22 cellular contexts compared by ENCODE assay signal in the genomic region with DNA sequence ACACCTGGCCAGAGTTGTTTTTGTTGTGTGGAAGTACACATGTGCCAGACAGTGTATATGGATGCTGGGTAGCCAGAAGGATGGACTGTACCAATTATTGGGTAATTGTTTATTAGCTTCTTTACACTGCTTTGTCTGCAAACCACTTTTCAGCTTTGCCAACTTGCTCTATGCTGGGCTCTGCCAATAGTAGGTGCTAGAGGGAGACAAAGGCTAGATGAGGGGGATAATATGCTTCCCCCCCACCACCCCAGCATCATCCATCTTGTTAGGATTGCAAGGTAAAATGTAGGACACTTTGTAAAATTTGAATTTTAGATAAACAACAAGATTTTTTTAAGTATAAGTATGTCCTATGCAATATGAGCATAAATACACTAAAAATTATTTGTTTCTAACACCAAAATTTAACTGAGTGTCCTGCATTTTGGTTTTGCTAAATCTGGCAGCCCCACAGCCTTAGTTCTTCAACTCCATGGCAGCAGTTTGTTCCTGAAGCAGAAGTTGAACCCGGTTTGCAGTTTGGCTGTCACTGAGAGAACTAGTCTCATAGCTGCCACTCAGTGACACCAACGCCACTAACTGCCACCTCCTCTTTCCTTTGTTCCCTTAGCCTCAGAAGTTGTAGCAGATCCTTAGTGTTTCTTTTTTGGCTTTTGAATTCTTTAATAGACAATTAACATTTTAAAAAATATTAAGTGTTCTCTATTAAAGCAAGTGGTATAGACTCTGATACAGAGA.
DNase-seq lines count a peak whose midpoint lies in the region; FAIRE-seq and TF ChIP-seq lines count a peak whose summit lies in the region.
"Had no signal": no experiment of that assay in that cellular context is flagged by ENCODE, and none has a peak within 500 bp of the region (broad histone marks: within the 10 kb centered on the region; RNA-seq: fewer than 3 reads in every experiment).

No MANE protein-coding gene starts in this region.

- no peak overlapping the region for H2BK20ac ChIP-seq in H1 (ENCODE audit: low read length)

- intact Hi-C loops in Caco-2 (cut with micrococcal nuclease; ENCODE audit: unreplicated experiment) = no loop called here

- peak in 1 of 2 experiments; percentile 25; a peak in 1 of 4 replicates for TF ChIP-seq RAD21 in H1 (IDR thresholded peaks at IDR 0.05 in 1 of 2, conservative IDR thresholded peaks at IDR 0.05 in 1 of 2; ENCODE audit: low read depth in 2 of 2, low read length in 2 of 2)

- 85% methylated on average over 2 of the region's 2 CpGs; no CpG with 5 or more reads in 1 of the 2 experiments for WGBS in H1 (ENCODE audit: extremely low coverage in 1 of 2, insufficient coverage in 1 of 2, insufficient read length in 1 of 2, insufficient replicate concordance in 2 of 2, low coverage in 1 of 2, low lambda C conversion rate in 2 of 2, missing lambda C conversion rate in 1 of 2), 2 experiments

- H3K4ac ChIP-seq in H1 (replicated peaks; ENCODE audit: insufficient read length, low read depth, low read length) = no peak overlapping the region

- peaks cover 2% of the 10 kb centered on the region for H3K36me3 Mint-ChIP-seq in osteocyte (ENCODE audit: unreplicated experiment)
- no peaks in the 10 kb centered on the region for H3K36me3 Mint-ChIP-seq in Caco-2 (ENCODE audit: insufficient read depth, unreplicated experiment)
- H3K36me3 Mint-ChIP-seq: naive B cell; stimulated activated naive B cell treated with anti-CD40 and anti-IgM and Interleukin-4, amounts not matched to agents 10 μg/mL and 1 μg/mL and 100 μg/mL, for 72 hours had no signal

- H3K27ac Mint-ChIP-seq in osteocyte (ENCODE audit: unreplicated experiment) (no peak overlapping the region), Caco-2 (ENCODE audit: unreplicated experiment) (no peak overlapping the region)
- H3K27ac Mint-ChIP-seq: CD4-positive, alpha-beta T cell; progenitor cell of endocrine pancreas; stimulated activated naive B cell treated with anti-CD40 and anti-IgM and Interleukin-4, amounts not matched to agents 10 μg/mL and 1 μg/mL and 100 μg/mL, for 72 hours; T-helper 1 cell treated with Interleukin-12 subunit alpha and Interleukin-12 subunit beta and Interleukin-4 antibody, amounts not matched to agents 30 μg/mL and 1 μg/mL, for 36 hours had no signal

- H3K27me3 Mint-ChIP-seq in osteocyte (ENCODE audit: unreplicated experiment) (no peaks in the 10 kb centered on the region), Caco-2 (ENCODE audit: insufficient read depth, unreplicated experiment) (no peaks in the 10 kb centered on the region)
- H3K27me3 Mint-ChIP-seq: CD4-positive, alpha-beta T cell; naive B cell; progenitor cell of endocrine pancreas had no signal

- H3K79me2 ChIP-seq in MM.1S (ENCODE audit: low read length) (no peaks in the 10 kb centered on the region), H1 (ENCODE audit: control insufficient read depth in 1 of 2, insufficient read depth in 2 of 2, low read length in 2 of 2) (no peaks in the 10 kb centered on the region)

- no peak overlapping the region for H3K23ac ChIP-seq in H1 (ENCODE audit: insufficient read length)

- no peak overlapping the region for H2BK120ac ChIP-seq in H1 (replicated peaks; ENCODE audit: low read depth, low read length)

- H3K27me3 ChIP-seq in MM.1S (replicated peaks; ENCODE audit: insufficient read depth, low read length) (no peaks in the 10 kb centered on the region), H1 (replicated peaks in 1 of 4; ENCODE audit: control insufficient read depth in 3 of 4, extremely low read depth in 1 of 4, insufficient read depth in 3 of 4, low read length in 3 of 4) (no peaks in the 10 kb centered on the region), Caco-2 (replicated peaks; ENCODE audit: control insufficient read depth, insufficient read depth, low read length) (no peaks in the 10 kb centered on the region)

- TF ChIP-seq CTCF in MM.1S (IDR thresholded peaks at IDR 0.05; ENCODE audit: low read length) (peak; percentile 31), H1 (IDR thresholded peaks at IDR 0.05; ENCODE audit: control extremely low read depth in 1 of 3, insufficient read depth in 1 of 3, low read depth in 1 of 3, low read length in 3 of 3) (peak in 2 of 3 experiments; percentile 27 to 48; a peak in 2 of 4 replicates), retinal pigment epithelial cell (conservative IDR thresholded peaks at IDR 0.05; ENCODE audit: low read depth, low read length) (peak; percentile 24), osteocyte (IDR thresholded peaks at IDR 0.05) (no peak), Caco-2 (IDR thresholded peaks at IDR 0.05; ENCODE audit: insufficient read depth in 1 of 2, low read depth in 1 of 2, low read length in 1 of 2, severe bottlenecking in 1 of 2, unreplicated experiment in 1 of 2) (no peak)

- H3K36me3 ChIP-seq in MM.1S (replicated peaks; ENCODE audit: insufficient read depth, low read length) = no peaks in the 10 kb centered on the region
- H3K36me3 ChIP-seq in H1 (ENCODE audit: control insufficient read depth in 2 of 4, insufficient read depth in 4 of 4, low read length in 3 of 4) = no peaks in the 10 kb centered on the region
- no peaks in the 10 kb centered on the region for H3K36me3 ChIP-seq in Caco-2 (ENCODE audit: control insufficient read depth, insufficient read depth, low read length)

- DNase-seq in NCI-H82 (lab: John Stamatoyannopoulos, UW) (peak; percentile 3), NCI-H82 treated with DMSO at 0.1 percent for 48 hours (lab: John Stamatoyannopoulos, UW; ENCODE audit: unreplicated experiment) (no peak), MM.1S (no peak), H1 (ENCODE audit: low read depth in 1 of 2, low spot score in 2 of 2) (no peak), retinal pigment epithelial cell (ENCODE audit: low read depth) (no peak), NCI-H345 treated with DMSO at 0.1 percent for 48 hours (lab: John Stamatoyannopoulos, UW; ENCODE audit: unreplicated experiment) (no peak), osteocyte (ENCODE audit: extremely low spot score, unreplicated experiment) (no peak), Caco-2 (no peak)
- DNase-seq: activated CD4-positive, CD25-positive, alpha-beta regulatory T cell; activated CD8-positive, alpha-beta memory T cell treated with anti-CD3 and anti-CD28 coated beads for 24 hours; CD4-positive, alpha-beta T cell; cerebellar nuclear complex; HCEC 1CT; naive B cell; NCI-H1092 treated with DMSO at 0.1 percent for 48 hours; NCI-H748 treated with DMSO at 0.1 percent for 48 hours; stimulated activated CD4-positive, alpha-beta T cell treated with anti-CD3 and anti-CD28 coated beads, Interleukin-12 subunit alpha, Interleukin-12 subunit beta, amount 100 ng/mL, for 4 hours; stimulated activated naive B cell treated with anti-CD40 and anti-IgM and Interleukin-4, amounts not matched to agents 10 μg/mL and 1 μg/mL and 100 μg/mL, for 72 hours; trophoblast cell had no signal

- H4K5ac ChIP-seq in H1 (ENCODE audit: insufficient read length, low read depth, low read length) = no peak overlapping the region

- no peak overlapping the region for H2BK5ac ChIP-seq in H1 (ENCODE audit: low read depth, low read length)

- CTCF ChIA-PET in H1 (lab: Charles Lee; ENCODE audit: partially characterized antibody) (interaction anchor here (0.6 to 10.5 kb wide), 22 partner anchors 10 to 467 kb away, joined by 3 to 60 read pairs (median 4); a partner anchor contains a TSS), Caco-2 (lab: Charles Lee) (interaction anchor here (0.7 to 2.4 kb wide), 6 partner anchors 31 to 155 kb away, joined by 3 to 9 read pairs (median 4); no protein-coding TSS in a partner anchor)

- H3K9ac ChIP-seq in MM.1S (ENCODE audit: low read length) = no peak overlapping the region
- no peak overlapping the region for H3K9ac ChIP-seq in H1 (replicated peaks in 1 of 4; ENCODE audit: extremely low read depth in 1 of 4, low read depth in 3 of 4, low read length in 3 of 4)

- H4K91ac ChIP-seq in H1 (replicated peaks; ENCODE audit: insufficient read length, low read length) = no peak overlapping the region

- H3K4me1 Mint-ChIP-seq in osteocyte (ENCODE audit: unreplicated experiment) (peaks cover 25% of the 10 kb centered on the region), Caco-2 (ENCODE audit: low read depth, unreplicated experiment) (peaks cover 24% of the 10 kb centered on the region)

- H4K20me1 ChIP-seq in MM.1S (ENCODE audit: insufficient read depth, low read length) (no peaks in the 10 kb centered on the region), H1 (replicated peaks in 1 of 2; ENCODE audit: control insufficient read depth in 1 of 2, insufficient read depth in 2 of 2, low read length in 2 of 2) (peaks cover 0 to 3% of the 10 kb centered on the region in 2 experiments)

- no peak overlapping the region for H2BK12ac ChIP-seq in H1 (ENCODE audit: low read depth, low read length)

- no peaks in the 10 kb centered on the region; the same call in 1 of the 2 replicates for H3K23me2 ChIP-seq in H1 (ENCODE audit: low read depth, low read length)

- H3K4me1 ChIP-seq in MM.1S (ENCODE audit: low read length) (peaks cover 10% of the 10 kb centered on the region; the same call in 1 of the 2 replicates), H1 (replicated peaks in 1 of 4; ENCODE audit: control insufficient read depth in 3 of 4, insufficient read depth in 4 of 4, low read length in 3 of 4) (peaks cover 0 to 4% (median 0%) of the 10 kb centered on the region in 4 experiments; a peak in 1 of 7 replicates), Caco-2 (peaks cover 16% of the 10 kb centered on the region)

- no peak for FAIRE-seq in H1 (lab: Jason Lieb, UNC)
- FAIRE-seq: A549 had no signal

- H2AK5ac ChIP-seq in H1 (ENCODE audit: low read depth, low read length) = no peak overlapping the region

- no peaks in the 10 kb centered on the region for H3K79me1 ChIP-seq in H1 (ENCODE audit: low read depth, low read length)

- no peak for TF ChIP-seq POLR2A in H1 (IDR thresholded peaks at IDR 0.05; ENCODE audit: control extremely low read depth in 1 of 2, low read depth in 2 of 2, low read length in 2 of 2)

- H3K4me3 ChIP-seq in MM.1S (ENCODE audit: low read length) (no peak overlapping the region), H1 (ENCODE audit: extremely low read depth in 1 of 4, insufficient read depth in 2 of 4, low read depth in 3 of 4, low read length in 4 of 4) (no peak overlapping the region), retinal pigment epithelial cell (ENCODE audit: low read length) (no peak overlapping the region), Caco-2 (ENCODE audit: low read depth, low read length) (no peak overlapping the region)
- H3K4me3 ChIP-seq: A549 had no signal

- peak overlapping the region; percentile 23; the same call in 1 of the 2 replicates for H3K4me2 ChIP-seq in MM.1S (ENCODE audit: low read depth, low read length)
- H3K4me2 ChIP-seq in H1 (ENCODE audit: insufficient read depth in 1 of 2, low read depth in 2 of 2, low read length in 2 of 2) = no peak overlapping the region
- H3K4me2 ChIP-seq: A549 had no signal

- no peak overlapping the region for H2BK15ac ChIP-seq in H1 (ENCODE audit: low read length)

- no peak overlapping the region for H3K4me3 Mint-ChIP-seq in osteocyte (ENCODE audit: unreplicated experiment)
- H3K4me3 Mint-ChIP-seq in Caco-2 (ENCODE audit: unreplicated experiment) = no peak overlapping the region
- H3K4me3 Mint-ChIP-seq: CD4-positive, alpha-beta T cell; naive B cell; stimulated activated naive B cell treated with anti-CD40 and anti-IgM and Interleukin-4, amounts not matched to agents 10 μg/mL and 1 μg/mL and 100 μg/mL, for 72 hours; T-helper 1 cell treated with Interleukin-12 subunit alpha and Interleukin-12 subunit beta and Interleukin-4 antibody, amounts not matched to agents 30 μg/mL and 1 μg/mL, for 36 hours had no signal

- H3K27ac ChIP-seq in MM.1S (ENCODE audit: low read length) = no peak overlapping the region
- H3K27ac ChIP-seq in H1 (ENCODE audit: low read depth, low read length) = no peak overlapping the region
- H3K27ac ChIP-seq: A549 had no signal

- H3K18ac ChIP-seq in H1 (ENCODE audit: extremely low read depth, low read length) = no peak overlapping the region

- no peak overlapping the region for H2AFZ ChIP-seq in MM.1S (ENCODE audit: low read length)
- no peak overlapping the region for H2AFZ ChIP-seq in H1 (ENCODE audit: low read length)

- BruUV-seq in Caco-2 (replicated peaks; lab: Mats Ljungman, UMichigan) = no TSS peak

- POLR2A ChIA-PET in H1 (lab: Charles Lee; ENCODE audit: partially characterized antibody) (no interaction called here), Caco-2 (lab: Charles Lee) (interaction anchor here (0.5 kb wide), 1 partner anchor 130 kb away, joined by 3 read pairs; no protein-coding TSS in a partner anchor)

- H3F3A ChIP-seq in MM.1S (ENCODE audit: insufficient read depth, low read length) = no peaks in the 10 kb centered on the region

- no peak for TF ChIP-seq EP300 in H1 (IDR thresholded peaks at IDR 0.05; ENCODE audit: borderline replicate concordance in 1 of 2, low read depth in 2 of 2, low read length in 2 of 2)

- no peaks in the 10 kb centered on the region for H3K9me2 ChIP-seq in MM.1S (replicated peaks; ENCODE audit: insufficient read depth, low read length)

- H4K8ac ChIP-seq in H1 (ENCODE audit: extremely low read depth, insufficient read depth, low read length) = no peak overlapping the region

- no peaks in the 10 kb centered on the region for H3K9me3 Mint-ChIP-seq in osteocyte (ENCODE audit: unreplicated experiment)
- H3K9me3 Mint-ChIP-seq in Caco-2 (ENCODE audit: unreplicated experiment) = no peaks in the 10 kb centered on the region
- H3K9me3 Mint-ChIP-seq: CD4-positive, alpha-beta T cell; naive B cell; stimulated activated naive B cell treated with anti-CD40 and anti-IgM and Interleukin-4, amounts not matched to agents 10 μg/mL and 1 μg/mL and 100 μg/mL, for 72 hours; T-helper 1 cell treated with Interleukin-12 subunit alpha and Interleukin-12 subunit beta and Interleukin-4 antibody, amounts not matched to agents 30 μg/mL and 1 μg/mL, for 36 hours had no signal

- no peak overlapping the region for H3K56ac ChIP-seq in H1 (replicated peaks; ENCODE audit: insufficient read length, low read depth, low read length)

- no peak overlapping the region for H3K14ac ChIP-seq in H1 (ENCODE audit: insufficient read length)

- no peaks in the 10 kb centered on the region for H3K9me3 ChIP-seq in MM.1S (replicated peaks; ENCODE audit: insufficient read depth, low read length)
- no peaks in the 10 kb centered on the region for H3K9me3 ChIP-seq in H1 (ENCODE audit: insufficient read depth in 2 of 2, low read depth in 1 of 2, low read length in 1 of 2)
- no peaks in the 10 kb centered on the region for H3K9me3 ChIP-seq in Caco-2
- H3K9me3 ChIP-seq: A549 had no signal

Comparison
In these comparisons a context has a peak if more than half of its experiments do, and no peak if none do; other contexts are left out.
1. CTCF ChIP-seq: peak in MM.1S (single experiment), H1 (2 of 3) and retinal pigment epithelial cell (single experiment); none in osteocyte (single experiment) and Caco-2 (0 of 2).